In genomic region chr6:169664227-169664626, GRCh38 we compare ENCODE assay signal across 22 cellular contexts. TPM values are rescaled to one million over a fixed set of nuclear protein-coding genes. Genes with fewer than 3 reads are reported as not detected.
A peak's percentile ranks its signal among the peaks of the same experiment; 100 is the strongest.
DNase-seq lines count a peak whose midpoint lies in the region; ATAC-seq and TF ChIP-seq lines count a peak whose summit lies in the region.
"Had no signal": no experiment of that assay in that cellular context is flagged by ENCODE, and none has a peak within 500 bp of the region (broad histone marks: within the 10 kb centered on the region; RNA-seq: fewer than 3 reads in every experiment).

No MANE protein-coding gene starts in this region.

- no peaks in the 10 kb centered on the region for H3K9me3 ChIP-seq in lower lobe of right lung
- no peaks in the 10 kb centered on the region for H3K9me3 ChIP-seq in upper lobe of right lung
- no peaks in the 10 kb centered on the region for H3K9me3 ChIP-seq in SJCRH30 (replicated peaks)
- H3K9me3 ChIP-seq: A549; BE2C; BLaER1 treated with 17β-estradiol and CSF1 and Interleukin-3, amounts not matched to agents 10 nM and 100 nM had no signal

- H3K4me3 ChIP-seq in lower lobe of right lung (no peak overlapping the region), upper lobe of right lung (no peak overlapping the region), SJCRH30 (no peak overlapping the region)
- H3K4me3 ChIP-seq: A549; BLaER1 treated with 17β-estradiol and CSF1 and Interleukin-3, amounts not matched to agents 10 nM and 100 nM; GM12878; GM23248 had no signal

- intact Hi-C loops in activated CD8-positive, alpha-beta T cell treated with anti-CD3 and anti-CD28 coated beads for 36 hours (cut with micrococcal nuclease), result no loop called here
- intact Hi-C loops in lower lobe of right lung (cut with DNase I) (no loop called here), upper lobe of right lung (cut with DNase I) (no loop called here)

- TF ChIP-seq CTCF in activated CD8-positive, alpha-beta T cell treated with anti-CD3 and anti-CD28 coated beads for 36 hours (IDR thresholded peaks at IDR 0.05), result no peak
- no peak for TF ChIP-seq CTCF in lower lobe of right lung (IDR thresholded peaks at IDR 0.05)
- TF ChIP-seq CTCF in upper lobe of right lung (IDR thresholded peaks at IDR 0.05), result no peak

- CTCF ChIA-PET in activated CD8-positive, alpha-beta T cell treated with anti-CD3 and anti-CD28 coated beads, Interleukin-2, amount 10 ng/mL, durations not matched to agents 7 days and 5 days (lab: Charles Lee), result no interaction called here
- CTCF ChIA-PET in activated CD8-positive, alpha-beta T cell treated with anti-CD3 and anti-CD28 coated beads for 36 hours (lab: Charles Lee), result no interaction called here

- H3K27ac Mint-ChIP-seq in activated CD8-positive, alpha-beta T cell treated with anti-CD3 and anti-CD28 coated beads, Interleukin-2, amount 10 ng/mL, durations not matched to agents 7 days and 5 days, result no peak overlapping the region
- no peak overlapping the region for H3K27ac Mint-ChIP-seq in activated CD8-positive, alpha-beta T cell treated with anti-CD3 and anti-CD28 coated beads for 36 hours
- H3K27ac Mint-ChIP-seq: CD4-positive, alpha-beta T cell; H9 had no signal

- H3K27me3 Mint-ChIP-seq in activated CD8-positive, alpha-beta T cell treated with anti-CD3 and anti-CD28 coated beads, Interleukin-2, amount 10 ng/mL, durations not matched to agents 7 days and 5 days (ENCODE audit: low read depth), result no peaks in the 10 kb centered on the region
- H3K27me3 Mint-ChIP-seq in activated CD8-positive, alpha-beta T cell treated with anti-CD3 and anti-CD28 coated beads for 36 hours, result no peaks in the 10 kb centered on the region
- H3K27me3 Mint-ChIP-seq: CD4-positive, alpha-beta T cell; CD8-positive, alpha-beta memory T cell had no signal

- peaks cover 5% of the 10 kb centered on the region for H3K36me3 Mint-ChIP-seq in activated CD8-positive, alpha-beta T cell treated with anti-CD3 and anti-CD28 coated beads, Interleukin-2, amount 10 ng/mL, durations not matched to agents 7 days and 5 days (ENCODE audit: low read depth)
- peaks cover 39% of the 10 kb centered on the region for H3K36me3 Mint-ChIP-seq in activated CD8-positive, alpha-beta T cell treated with anti-CD3 and anti-CD28 coated beads for 36 hours (ENCODE audit: low read depth)

- no peak for ATAC-seq in activated CD8-positive, alpha-beta T cell treated with anti-CD3 and anti-CD28 coated beads, Interleukin-2, amount 10 ng/mL, durations not matched to agents 7 days and 5 days
- ATAC-seq in activated CD8-positive, alpha-beta T cell treated with anti-CD3 and anti-CD28 coated beads for 36 hours, result no peak
- ATAC-seq in lower lobe of right lung (no peak), upper lobe of right lung (no peak)
- ATAC-seq: A549, GM12878, HCT116 had no signal

- H3K4me1 ChIP-seq in lower lobe of right lung (peaks cover 4% of the 10 kb centered on the region), upper lobe of right lung (no peaks in the 10 kb centered on the region), SJCRH30 (no peaks in the 10 kb centered on the region)
- H3K4me1 ChIP-seq: A549, BE2C had no signal

- H3K27me3 ChIP-seq in lower lobe of right lung (ENCODE audit: low read depth) (no peaks in the 10 kb centered on the region), upper lobe of right lung (no peaks in the 10 kb centered on the region), SJCRH30 (no peaks in the 10 kb centered on the region)
- H3K27me3 ChIP-seq: BE2C; BLaER1 treated with 17β-estradiol and CSF1 and Interleukin-3, amounts not matched to agents 10 nM and 100 nM had no signal

- H3K4me1 Mint-ChIP-seq in activated CD8-positive, alpha-beta T cell treated with anti-CD3 and anti-CD28 coated beads, Interleukin-2, amount 10 ng/mL, durations not matched to agents 7 days and 5 days (ENCODE audit: low read depth), result peaks cover under 1% of the 10 kb centered on the region
- H3K4me1 Mint-ChIP-seq in activated CD8-positive, alpha-beta T cell treated with anti-CD3 and anti-CD28 coated beads for 36 hours (ENCODE audit: low read depth), result no peaks in the 10 kb centered on the region
- H3K4me1 Mint-ChIP-seq: CD14-positive monocyte had no signal

- H3K36me3 ChIP-seq in lower lobe of right lung, result peaks cover 49% of the 10 kb centered on the region
- peaks cover 18% of the 10 kb centered on the region for H3K36me3 ChIP-seq in upper lobe of right lung
- peaks cover 42% of the 10 kb centered on the region for H3K36me3 ChIP-seq in SJCRH30

- H3K27ac ChIP-seq in lower lobe of right lung, result no peak overlapping the region
- no peak overlapping the region for H3K27ac ChIP-seq in upper lobe of right lung
- no peak overlapping the region for H3K27ac ChIP-seq in SJCRH30
- H3K27ac ChIP-seq: A549; BLaER1 treated with 17β-estradiol and CSF1 and Interleukin-3, amounts not matched to agents 10 nM and 100 nM; GM23248 had no signal

- peak; percentile 17 for DNase-seq in activated CD8-positive, alpha-beta T cell treated with anti-CD3 and anti-CD28 coated beads, Interleukin-2, amount 10 ng/mL, durations not matched to agents 7 days and 5 days
- no peak for DNase-seq in activated CD8-positive, alpha-beta T cell treated with anti-CD3 and anti-CD28 coated beads for 36 hours
- DNase-seq in lower lobe of right lung (peak; percentile 41), upper lobe of right lung (peak; percentile 58), SJCRH30 (no peak)
- no peak for DNase-seq in stimulated activated naive CD4-positive, alpha-beta T cell treated with Interleukin-2 at 50 U/mL for 16 hours (lab: John Stamatoyannopoulos, UW)
- DNase-seq: 8988T; ACHN; AML-193; BE2C; CD4-positive, alpha-beta T cell; CD8-positive, alpha-beta memory T cell; DMS79; EL; GDM1; GM23248; H9 had no signal

- POLR2A ChIA-PET in activated CD8-positive, alpha-beta T cell treated with anti-CD3 and anti-CD28 coated beads, Interleukin-2, amount 10 ng/mL, durations not matched to agents 7 days and 5 days (lab: Charles Lee), result no interaction called here
- POLR2A ChIA-PET in activated CD8-positive, alpha-beta T cell treated with anti-CD3 and anti-CD28 coated beads for 36 hours (lab: Charles Lee), result no interaction called here

- H3K4me3 Mint-ChIP-seq in activated CD8-positive, alpha-beta T cell treated with anti-CD3 and anti-CD28 coated beads, Interleukin-2, amount 10 ng/mL, durations not matched to agents 7 days and 5 days, result no peak overlapping the region
- no peak overlapping the region for H3K4me3 Mint-ChIP-seq in activated CD8-positive, alpha-beta T cell treated with anti-CD3 and anti-CD28 coated beads for 36 hours
- H3K4me3 Mint-ChIP-seq: CD14-positive monocyte; CD4-positive, alpha-beta T cell; CD8-positive, alpha-beta memory T cell; H9 had no signal

- H3K9me3 Mint-ChIP-seq in activated CD8-positive, alpha-beta T cell treated with anti-CD3 and anti-CD28 coated beads, Interleukin-2, amount 10 ng/mL, durations not matched to agents 7 days and 5 days (ENCODE audit: insufficient read depth), result no peaks in the 10 kb centered on the region
- H3K9me3 Mint-ChIP-seq in activated CD8-positive, alpha-beta T cell treated with anti-CD3 and anti-CD28 coated beads for 36 hours, result no peaks in the 10 kb centered on the region
- H3K9me3 Mint-ChIP-seq: CD4-positive, alpha-beta T cell; CD8-positive, alpha-beta memory T cell; H9 had no signal

RNA-seq across cellular contexts. Expression of gene WDR27, which starts 37.6 kb away (rescaled TPM):
- total RNA-seq in activated CD8-positive, alpha-beta T cell treated with anti-CD3 and anti-CD28 coated beads, Interleukin-2, amount 10 ng/mL, durations not matched to agents 7 days and 5 days, result 10 to 100 TPM; 22.9 to 25.3 TPM
- 10 to 100 TPM; 48.8 to 49.6 TPM for total RNA-seq in activated CD8-positive, alpha-beta T cell treated with anti-CD3 and anti-CD28 coated beads for 36 hours
- total RNA-seq in lower lobe of right lung, result 38.0 TPM
- 39.0 TPM for total RNA-seq in upper lobe of right lung
- 26.2 and 38.1 TPM in 2 replicates for total RNA-seq in SJCRH30 (2014; rRNA removed; shearing (Covaris generic))

RNA-seq across cellular contexts. Expression of gene C6orf120, which starts 37.7 kb away (rescaled TPM):
- total RNA-seq in activated CD8-positive, alpha-beta T cell treated with anti-CD3 and anti-CD28 coated beads, Interleukin-2, amount 10 ng/mL, durations not matched to agents 7 days and 5 days, result 10 to 100 TPM; 17.4 to 18.3 TPM
- total RNA-seq in activated CD8-positive, alpha-beta T cell treated with anti-CD3 and anti-CD28 coated beads for 36 hours, result 10 to 100 TPM; 14.2 to 16.3 TPM
- 22.2 TPM for total RNA-seq in lower lobe of right lung
- 22.0 TPM for total RNA-seq in upper lobe of right lung
- 30.0 and 30.8 TPM in 2 replicates for total RNA-seq in SJCRH30 (2014; rRNA removed; shearing (Covaris generic))

Comparison
In these comparisons a context has a peak if more than half of its experiments do, and no peak if none do; other contexts are left out.
1. DNase-seq: peak in activated CD8-positive, alpha-beta T cell treated with anti-CD3 and anti-CD28 coated beads, Interleukin-2, amount 10 ng/mL, durations not matched to agents 7 days and 5 days (single experiment), lower lobe of right lung (single experiment) and upper lobe of right lung (single experiment); none in activated CD8-positive, alpha-beta T cell treated with anti-CD3 and anti-CD28 coated beads for 36 hours (single experiment), SJCRH30 (0 of 2) and stimulated activated naive CD4-positive, alpha-beta T cell treated with Interleukin-2 at 50 U/mL for 16 hours (single experiment).